Comparison of ENCODE assay signal across 3 cellular contexts in genomic region chr4:150514709-150515108, GRCh38.
A peak's percentile ranks its signal among the peaks of the same experiment; 100 is the strongest.
TF ChIP-seq lines count a peak whose summit lies in the region.

No MANE protein-coding gene starts in this region.

TF ChIP-seq in A549, 52 proteins besides CTCF, POLR2A, EP300 and RAD21:
- 0 out of 2 replicates have a peak, but pooled peaks have one; percentile 19 for TF ChIP-seq FOSL2 (IDR thresholded peaks at IDR 0.05)
- TF ChIP-seq FOSL2 (CRISPR knock-in tag; IDR thresholded peaks at IDR 0.05) = no peak
- TF ChIP-seq, protein P1, sequence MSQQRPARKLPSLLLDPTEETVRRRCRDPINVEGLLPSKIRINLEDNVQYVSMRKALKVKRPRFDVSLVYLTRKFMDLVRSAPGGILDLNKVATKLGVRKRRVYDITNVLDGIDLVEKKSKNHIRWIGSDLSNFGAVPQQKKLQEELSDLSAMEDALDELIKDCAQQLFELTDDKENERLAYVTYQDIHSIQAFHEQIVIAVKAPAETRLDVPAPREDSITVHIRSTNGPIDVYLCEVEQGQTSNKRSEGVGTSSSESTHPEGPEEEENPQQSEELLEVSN (IDR thresholded peaks at IDR 0.05; ENCODE audit: borderline replicate concordance, low read depth) = no peak
- TF ChIP-seq FOXS1 (CRISPR knock-in tag; IDR thresholded peaks at IDR 0.05) = no peak
- no peak for TF ChIP-seq JUNB (IDR thresholded peaks at IDR 0.05)
- TF ChIP-seq, protein P2, sequence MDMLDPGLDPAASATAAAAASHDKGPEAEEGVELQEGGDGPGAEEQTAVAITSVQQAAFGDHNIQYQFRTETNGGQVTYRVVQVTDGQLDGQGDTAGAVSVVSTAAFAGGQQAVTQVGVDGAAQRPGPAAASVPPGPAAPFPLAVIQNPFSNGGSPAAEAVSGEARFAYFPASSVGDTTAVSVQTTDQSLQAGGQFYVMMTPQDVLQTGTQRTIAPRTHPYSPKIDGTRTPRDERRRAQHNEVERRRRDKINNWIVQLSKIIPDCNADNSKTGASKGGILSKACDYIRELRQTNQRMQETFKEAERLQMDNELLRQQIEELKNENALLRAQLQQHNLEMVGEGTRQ (IDR thresholded peaks at IDR 0.05) = no peak

TF ChIP-seq in IMR-90, 13 proteins besides CTCF, POLR2A, EP300 and RAD21 (continued from another document):
- TF ChIP-seq SMC3 (IDR thresholded peaks at IDR 0.05; ENCODE audit: low read depth, low read length) (no peak), ELK1 (IDR thresholded peaks at IDR 0.05; ENCODE audit: borderline replicate concordance, low read depth, low read length) (no peak), RFX5 (IDR thresholded peaks at IDR 0.05; ENCODE audit: low read depth, low read length) (no peak), MAFK (IDR thresholded peaks at IDR 0.05; ENCODE audit: low read depth, low read length) (no peak), MAZ (IDR thresholded peaks at IDR 0.05; ENCODE audit: borderline replicate concordance, low read depth, low read length) (no peak), FOS (IDR thresholded peaks at IDR 0.05; ENCODE audit: low read depth, low read length) (no peak), RCOR1 (IDR thresholded peaks at IDR 0.05; ENCODE audit: insufficient replicate concordance, low read length) (no peak), NFE2L2 (IDR thresholded peaks at IDR 0.05; ENCODE audit: low read depth, low read length) (no peak), CEBPB (IDR thresholded peaks at IDR 0.05; ENCODE audit: low read depth, low read length) (no peak)
TF ChIP-seq in IMR-90: peak in this region for 0.

TF ChIP-seq in endothelial cell of umbilical vein, 7 proteins besides CTCF, POLR2A, EP300 and RAD21 (continued from another document):
- no peak for TF ChIP-seq POLR2AphosphoS5 (IDR thresholded peaks at IDR 0.05; ENCODE audit: insufficient read depth, low read depth, low read length)
- TF ChIP-seq, protein P3, sequence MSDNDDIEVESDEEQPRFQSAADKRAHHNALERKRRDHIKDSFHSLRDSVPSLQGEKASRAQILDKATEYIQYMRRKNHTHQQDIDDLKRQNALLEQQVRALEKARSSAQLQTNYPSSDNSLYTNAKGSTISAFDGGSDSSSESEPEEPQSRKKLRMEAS (IDR thresholded peaks at IDR 0.05; ENCODE audit: insufficient read depth, insufficient read length) = no peak
- no peak for TF ChIP-seq MYC (IDR thresholded peaks at IDR 0.05; ENCODE audit: low read depth, low read length)
- TF ChIP-seq GATA2 (IDR thresholded peaks at IDR 0.05; ENCODE audit: insufficient read depth, insufficient read length, low read depth, low read length) = no peak
- no peak for TF ChIP-seq EZH2 (IDR thresholded peaks at IDR 0.05; ENCODE audit: borderline replicate concordance, low read depth, low read length, severe bottlenecking)
